In the genomic region with DNA sequence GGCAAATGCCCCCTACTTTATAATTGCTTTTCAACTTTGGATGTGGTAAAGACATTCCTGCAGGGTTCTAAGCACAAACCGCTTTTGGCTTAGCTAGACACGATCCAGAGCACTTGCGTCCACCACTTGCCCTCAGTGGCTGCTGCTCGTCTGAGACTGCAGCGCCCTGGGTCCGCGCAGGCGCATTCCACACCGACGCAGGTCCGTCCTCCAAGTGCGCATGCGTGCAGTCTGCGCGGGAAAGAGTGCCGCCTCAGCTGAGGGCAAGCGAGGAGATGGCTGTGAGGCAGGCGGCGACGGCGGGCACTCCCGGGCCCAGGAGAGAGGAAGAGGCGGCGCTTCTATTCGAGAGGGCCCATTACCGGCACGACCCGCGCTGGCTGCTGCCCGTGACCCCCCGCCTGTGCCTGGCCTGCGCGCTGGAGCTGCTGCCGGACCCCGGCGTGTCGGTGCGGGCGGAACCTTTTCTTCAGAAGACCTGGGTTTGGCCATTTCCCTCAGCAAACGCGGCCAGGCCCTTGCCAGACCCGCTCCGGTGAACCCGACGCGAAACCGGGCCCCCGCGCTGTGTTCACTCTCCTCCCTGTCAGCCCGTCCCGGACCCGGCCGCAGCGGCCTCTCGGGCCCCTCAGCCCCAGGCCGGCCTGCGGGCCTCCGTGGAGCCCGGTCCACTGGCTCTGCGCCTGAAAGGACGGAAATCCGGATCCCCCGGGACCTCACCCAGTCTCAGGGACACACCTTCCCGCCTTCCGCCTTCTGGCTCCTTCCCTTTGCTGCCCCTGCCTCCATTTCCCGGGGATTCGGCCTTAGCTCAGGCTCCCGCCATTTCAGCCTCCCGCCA, we compare ENCODE assay signal across 8 cellular contexts. TPM values are rescaled to one million over a fixed set of nuclear protein-coding genes. Genes with fewer than 3 reads are reported as not detected.
A peak's percentile ranks its signal among the peaks of the same experiment; 100 is the strongest.
DNase-seq lines count a peak whose midpoint lies in the region; ATAC-seq and TF ChIP-seq lines count a peak whose summit lies in the region.

A gene with protein sequence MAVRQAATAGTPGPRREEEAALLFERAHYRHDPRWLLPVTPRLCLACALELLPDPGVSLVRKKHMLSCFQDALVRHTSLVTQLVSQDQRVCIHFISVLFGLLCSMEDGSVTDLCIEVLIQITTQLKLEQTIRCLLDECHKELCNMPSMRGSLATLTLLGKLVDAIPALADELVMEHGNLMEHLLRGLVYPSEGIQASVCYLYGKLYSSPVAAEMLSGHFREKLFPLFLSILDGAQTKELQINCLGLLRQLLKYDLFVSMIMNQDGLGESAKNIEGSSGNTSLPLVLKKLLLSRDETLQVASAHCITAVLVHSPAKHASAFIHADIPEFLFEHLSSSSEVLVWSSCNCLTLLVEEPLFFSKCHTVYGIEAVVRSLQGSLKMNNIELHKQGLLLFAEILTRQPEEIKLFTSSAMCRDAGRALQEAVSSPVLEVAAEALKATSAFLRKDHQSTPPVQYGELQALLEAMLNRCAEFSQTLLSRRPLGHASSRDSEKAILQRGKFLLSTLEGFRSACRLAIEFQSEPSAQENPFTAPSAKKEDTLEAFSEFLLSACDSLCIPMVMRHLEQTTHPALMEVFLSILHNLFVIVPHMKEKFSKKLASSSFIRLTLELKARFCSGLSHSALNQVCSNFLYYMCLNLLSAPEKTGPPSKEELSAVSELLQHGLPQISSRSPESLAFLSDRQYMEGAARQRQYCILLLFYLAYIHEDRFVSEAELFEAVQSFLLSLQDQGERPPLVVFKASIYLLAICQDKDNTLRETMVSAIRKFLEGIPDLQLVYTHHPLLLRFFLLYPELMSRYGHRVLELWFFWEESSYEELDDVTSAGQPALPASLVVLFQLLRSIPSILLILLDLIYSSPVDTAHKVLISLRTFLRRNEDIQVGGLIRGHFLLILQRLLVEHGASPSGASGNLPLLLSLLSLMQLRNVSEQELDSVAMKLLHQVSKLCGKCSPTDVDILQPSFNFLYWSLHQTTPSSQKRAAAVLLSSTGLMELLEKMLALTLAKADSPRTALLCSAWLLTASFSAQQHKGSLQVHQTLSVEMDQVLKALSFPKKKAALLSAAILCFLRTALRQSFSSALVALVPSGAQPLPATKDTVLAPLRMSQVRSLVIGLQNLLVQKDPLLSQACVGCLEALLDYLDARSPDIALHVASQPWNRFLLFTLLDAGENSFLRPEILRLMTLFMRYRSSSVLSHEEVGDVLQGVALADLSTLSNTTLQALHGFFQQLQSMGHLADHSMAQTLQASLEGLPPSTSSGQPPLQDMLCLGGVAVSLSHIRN (plus strand): TSS at position 240 of the 841 bp plus-strand sequence. CDS start 36 bp downstream, at position 276.

- H3K36me3 ChIP-seq in CD8-positive, alpha-beta T cell (ENCODE audit: insufficient read depth, low read length) = no peaks in the 10 kb centered on the region
- no peaks in the 10 kb centered on the region for H3K36me3 ChIP-seq in ascending aorta

- H3K9me3 Mint-ChIP-seq in CD8-positive, alpha-beta T cell = no peaks in the 10 kb centered on the region

- peak within 1 kb of the TSS; percentile 73 for H3K4me3 Mint-ChIP-seq in CD8-positive, alpha-beta T cell

- peak; percentile 77 for ATAC-seq in CD8-positive, alpha-beta T cell
- ATAC-seq in HG03135 (IDR thresholded peaks at IDR 0.05; ENCODE audit: unreplicated experiment) (no peak), GM19324 (IDR thresholded peaks at IDR 0.05; ENCODE audit: low FRiP score, unreplicated experiment) (no peak), HG02759 (IDR thresholded peaks at IDR 0.05; ENCODE audit: unreplicated experiment) (no peak)

- intact Hi-C loops in CD8-positive, alpha-beta T cell (cut with DNase I, micrococcal nuclease) = loop anchor here (1.0 to 10.0 kb wide), 6 partner anchors 11 to 375 kb away; partner anchors contain the start of genes CCDC134 (in 1 of the 2), NAGA (in 1 of the 2), PHETA2 (in 1 of the 2) and SMDT1 (in 1 of the 2)
- intact Hi-C loops in T-helper 2 cell treated with Interferon-gamma antibody and Interleukin-4, amounts not matched to agents 100 ng/mL and 5 ng/mL, for 36 hours (cut with micrococcal nuclease) = loop anchor here (5.0 to 10.0 kb wide), 2 partner anchors 83 to 385 kb away; no protein-coding TSS in a partner anchor
- intact Hi-C loops in ascending aorta (cut with DNase I) = no loop called here

- no peaks in the 10 kb centered on the region for H3K27me3 ChIP-seq in CD8-positive, alpha-beta T cell (ENCODE audit: insufficient read depth, low read length)
- no peaks in the 10 kb centered on the region for H3K27me3 ChIP-seq in ascending aorta

- no peak for TF ChIP-seq CTCF in CD8-positive, alpha-beta T cell (IDR thresholded peaks at IDR 0.05)
- TF ChIP-seq CTCF in ascending aorta (IDR thresholded peaks at IDR 0.05) = no peak

- no peaks in the 10 kb centered on the region for H3K9me3 ChIP-seq in CD8-positive, alpha-beta T cell (ENCODE audit: low read length)
- H3K9me3 ChIP-seq in ascending aorta = no peaks in the 10 kb centered on the region

- peaks cover 16% of the 10 kb centered on the region for H3K4me1 ChIP-seq in CD8-positive, alpha-beta T cell (ENCODE audit: insufficient read depth, low read length)
- peaks cover 0 to 8% of the 10 kb centered on the region in 2 donors for H3K4me1 ChIP-seq in ascending aorta

- H3K4me3 ChIP-seq in CD8-positive, alpha-beta T cell (ENCODE audit: low read depth, low read length) = peak within 1 kb of the TSS; percentile 46
- peak within 1 kb of the TSS in 1 of 2 donors; percentile 6 for H3K4me3 ChIP-seq in ascending aorta

- no peak within 1 kb of the TSS for H3K27ac ChIP-seq in CD8-positive, alpha-beta T cell (ENCODE audit: low read depth, low read length)
- H3K27ac ChIP-seq in ascending aorta = no peak within 1 kb of the TSS

- POLR2A ChIA-PET in CD8-positive, alpha-beta T cell (lab: Charles Lee) = interaction anchor here (0.6 to 3.6 kb wide), 8 partner anchors 11 to 241 kb away, joined by 3 to 37 read pairs (median 4); partner anchors contain the start of genes CCDC134 and SNU13

- CTCF ChIA-PET in CD8-positive, alpha-beta T cell (lab: Charles Lee) = interaction anchor here (0.6 to 4.0 kb wide), 11 partner anchors 12 to 257 kb away, joined by 3 to 88 read pairs (median 6); partner anchors contain the start of genes CENPM and SNU13

- peak; percentile 77 to 94 (median 87) for DNase-seq in CD8-positive, alpha-beta T cell
- DNase-seq in ascending aorta (ENCODE audit: low spot score in 2 of 2) (peak; percentile 28 to 88), inferior parietal cortex (ENCODE audit: extremely low spot score) (peak; percentile 86)
- peak; percentile 84 to 86 for DNase-seq in stimulated activated CD4-positive, alpha-beta T cell treated with anti-CD3 and anti-CD28 coated beads, Interleukin-1b, Interleukin-23, amount 100 ng/mL, for 1 hour (ENCODE audit: low read depth in 2 of 2)

- no peaks in the 10 kb centered on the region for H3K36me3 Mint-ChIP-seq in CD8-positive, alpha-beta T cell

- H3K27ac Mint-ChIP-seq in CD8-positive, alpha-beta T cell = peak within 1 kb of the TSS; percentile 76

- no peaks in the 10 kb centered on the region for H3K27me3 Mint-ChIP-seq in CD8-positive, alpha-beta T cell (ENCODE audit: low read depth)

- peaks cover 10% of the 10 kb centered on the region for H3K4me1 Mint-ChIP-seq in CD8-positive, alpha-beta T cell (ENCODE audit: low read depth)

RNA-seq across cellular contexts. Expression of the gene that starts here (rescaled TPM):
- 10 to 100 TPM; 62.5 to 63.1 TPM for total RNA-seq in CD8-positive, alpha-beta T cell
- total RNA-seq in T-helper 2 cell treated with Interferon-gamma antibody and Interleukin-4, amounts not matched to agents 100 ng/mL and 5 ng/mL, for 36 hours = 31.8 and 37.0 TPM in 2 replicates
- not detected for total RNA-seq in ascending aorta

Comparison
In these comparisons a context has a peak if more than half of its experiments do, and no peak if none do; other contexts are left out.
1. RNA of the gene that starts here (total RNA-seq): 62.5 to 63.1 TPM in CD8-positive, alpha-beta T cell and 31.8 to 37.0 TPM in T-helper 2 cell treated with Interferon-gamma antibody and Interleukin-4, amounts not matched to agents 100 ng/mL and 5 ng/mL, for 36 hours; not detected in ascending aorta (single experiment); every median in the first group is over 10 times any median in the second.
2. Peak in DNase-seq in ascending aorta; RNA of the gene not detected or under 1 TPM.
3. Peak in every context shown above with its lines, with median percentiles within 50 percentile points of each other: DNase-seq.